ENCODE assay signal across 8 cellular contexts in the genomic region with DNA sequence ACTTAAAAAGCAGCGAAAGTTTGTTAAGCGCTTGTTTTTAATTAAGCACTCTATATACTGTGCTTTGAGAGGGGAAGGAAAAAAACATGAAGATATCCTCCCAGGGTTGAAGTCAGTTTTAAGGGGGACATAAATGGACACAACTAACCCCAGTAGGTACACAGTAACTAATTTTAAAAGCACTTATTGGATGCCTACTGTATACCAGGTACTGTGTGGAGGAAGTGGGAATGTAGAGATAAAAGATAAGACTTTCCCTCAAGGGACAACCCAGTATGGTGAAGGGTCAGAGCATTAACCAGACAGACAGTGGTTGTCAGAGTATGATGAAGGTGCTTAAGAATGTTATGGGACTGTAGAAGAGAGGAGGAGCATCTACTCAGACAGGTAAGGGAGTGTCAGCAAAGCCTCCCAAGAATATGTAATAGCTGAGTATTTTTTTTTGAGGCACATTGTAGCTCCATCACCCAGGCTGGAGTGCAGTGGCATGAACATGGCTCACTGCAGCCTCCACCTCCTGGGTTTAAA. TPM values are rescaled to one million over a fixed set of nuclear protein-coding genes. Genes with fewer than 3 reads are reported as not detected.
DNase-seq lines count a peak whose midpoint lies in the region; ATAC-seq, FAIRE-seq and TF ChIP-seq lines count a peak whose summit lies in the region.

No MANE protein-coding gene starts in this region.

- H3K27ac Mint-ChIP-seq in Calu3 (ENCODE audit: unreplicated experiment) (peak overlapping the region; percentile 69), osteocyte (ENCODE audit: unreplicated experiment) (peak overlapping the region; percentile 98)

- H3K4me3 Mint-ChIP-seq in Calu3 (ENCODE audit: low read depth, unreplicated experiment): peak overlapping the region; percentile 78
- peak overlapping the region; percentile 98 for H3K4me3 Mint-ChIP-seq in osteocyte (ENCODE audit: unreplicated experiment)

- TF ChIP-seq POLR2A in Peyer's patch (IDR thresholded peaks at IDR 0.05): no peak

- H3K27me3 ChIP-seq in Peyer's patch (no peaks in the 10 kb centered on the region), esophagus (ENCODE audit: control insufficient read depth in 1 of 2, insufficient read depth in 2 of 2, low read length in 2 of 2) (no peaks in the 10 kb centered on the region)

- no peak for TF ChIP-seq CTCF in Calu3 (IDR thresholded peaks at IDR 0.05; ENCODE audit: unreplicated experiment)
- TF ChIP-seq CTCF in Peyer's patch (IDR thresholded peaks at IDR 0.05): no peak
- TF ChIP-seq CTCF in osteocyte (IDR thresholded peaks at IDR 0.05): no peak
- TF ChIP-seq CTCF in D721Med (IDR thresholded peaks at IDR 0.05; ENCODE audit: insufficient read depth, missing control alignments): no peak

- H3K9me3 ChIP-seq in Peyer's patch (no peaks in the 10 kb centered on the region), esophagus (ENCODE audit: control insufficient read depth in 2 of 2, insufficient read depth in 1 of 2, low read depth in 1 of 2, low read length in 1 of 2) (no peaks in the 10 kb centered on the region)

- H3K4me1 ChIP-seq in Peyer's patch: peaks cover 0 to 37% (median 4%) of the 10 kb centered on the region in 4 donors
- H3K4me1 ChIP-seq in esophagus (ENCODE audit: control insufficient read depth in 2 of 2, insufficient read depth in 2 of 2, low read length in 1 of 2): peaks cover 2 to 3% of the 10 kb centered on the region in 2 donors

- H3K27me3 Mint-ChIP-seq in Calu3 (ENCODE audit: unreplicated experiment) (peaks cover 9% of the 10 kb centered on the region), osteocyte (ENCODE audit: unreplicated experiment) (no peaks in the 10 kb centered on the region)

- intact Hi-C loops in Calu3 (cut with micrococcal nuclease; ENCODE audit: unreplicated experiment): no loop called here

- CTCF ChIA-PET in Calu3 (lab: Charles Lee): no interaction called here

- H3K4me3 ChIP-seq in Peyer's patch: peak overlapping the region; percentile 58 to 86 (median 76)
- peak overlapping the region; percentile 61 to 88 for H3K4me3 ChIP-seq in esophagus (ENCODE audit: low read depth in 1 of 2, low read length in 2 of 2)

- no peak for ATAC-seq in HG03196 (IDR thresholded peaks at IDR 0.05; ENCODE audit: unreplicated experiment)

- 5 to 6% methylated on average over 2 of the region's 2 CpGs for WGBS in esophagus, 2 donors

- BruUV-seq in Calu3 (replicated peaks; lab: Mats Ljungman, UMichigan): no TSS peak

- H3K27ac ChIP-seq in Peyer's patch (peak overlapping the region in 3 of 4 donors; percentile 84 to 87 (median 85)), esophagus (ENCODE audit: low read depth in 2 of 2, low read length in 1 of 2) (peak overlapping the region in 1 of 2 donors; percentile 91)

- peaks cover 33% of the 10 kb centered on the region for H3K36me3 Mint-ChIP-seq in Calu3 (ENCODE audit: insufficient read depth, unreplicated experiment)
- peaks cover 8% of the 10 kb centered on the region for H3K36me3 Mint-ChIP-seq in osteocyte (ENCODE audit: unreplicated experiment)

- peaks cover 0 to 6% (median 0%) of the 10 kb centered on the region in 3 donors for H3K36me3 ChIP-seq in Peyer's patch
- no peaks in the 10 kb centered on the region for H3K36me3 ChIP-seq in esophagus (ENCODE audit: control insufficient read depth in 2 of 2, insufficient read depth in 2 of 2, low read length in 1 of 2)

- H3K4me1 Mint-ChIP-seq in Calu3 (ENCODE audit: low read depth, unreplicated experiment) (peaks cover 47% of the 10 kb centered on the region), osteocyte (ENCODE audit: unreplicated experiment) (peaks cover 47% of the 10 kb centered on the region)

- FAIRE-seq in D721Med (lab: Jason Lieb, UNC): no peak

- H3K9me3 Mint-ChIP-seq in Calu3 (ENCODE audit: low read depth, unreplicated experiment) (no peaks in the 10 kb centered on the region), osteocyte (ENCODE audit: unreplicated experiment) (no peaks in the 10 kb centered on the region)

- DNase-seq in Calu3: no peak
- no peak for DNase-seq in Peyer's patch
- no peak for DNase-seq in osteocyte (ENCODE audit: extremely low spot score, unreplicated experiment)
- DNase-seq in D721Med (ENCODE audit: insufficient read length, low spot score): no peak
- DNase-seq in activated CD4-positive, alpha-beta T cell treated with anti-CD3 and anti-CD28 coated beads, Interleukin-2, amount 50 U/mL, for 4 hours: no peak
- DNase-seq in NCI-H128 (lab: John Stamatoyannopoulos, UW; ENCODE audit: unreplicated experiment): no peak

RNA-seq across cellular contexts. Expression of a gene that starts 0.9 kb away (rescaled TPM):
- total RNA-seq in Calu3 (2022) (88.3 and 92.4 TPM in 2 replicates), Peyer's patch (100 to 1,000 TPM in 1 of 4 donors, 10 to 100 TPM in 3; 38.6 to 328 (median 45.2) TPM), osteocyte (63.8 and 70.5 TPM in 2 replicates)
- 10 to 100 TPM; 17.7 to 23.8 TPM for polyA plus RNA-seq in esophagus

RNA-seq across cellular contexts. Expression of a gene that starts 15.0 kb away (rescaled TPM):
- 21.0 and 21.5 TPM in 2 replicates for total RNA-seq in Calu3 (2022)
- 1 to 10 TPM; 1.7 to 9.0 (median 4.8) TPM for total RNA-seq in Peyer's patch
- polyA plus RNA-seq in esophagus: 1 to 10 TPM; 3.7 to 4.8 TPM
- 12.1 and 17.1 TPM in 2 replicates for total RNA-seq in osteocyte

RNA-seq across cellular contexts. Expression of a gene that starts 15.9 kb away (rescaled TPM):
- total RNA-seq in Calu3 (2022): 68.4 and 81.3 TPM in 2 replicates
- 10 to 100 TPM; 26.6 to 40.4 (median 33.8) TPM for total RNA-seq in Peyer's patch
- polyA plus RNA-seq in esophagus: 10 to 100 TPM; 27.9 to 29.0 TPM
- 81.0 and 84.4 TPM in 2 replicates for total RNA-seq in osteocyte

RNA-seq across cellular contexts. Expression of a gene that starts 44.9 kb away (rescaled TPM):
- total RNA-seq in Calu3 (2022) (119 and 134 TPM in 2 replicates), Peyer's patch (10 to 100 TPM; 47.6 to 74.0 (median 61.3) TPM), osteocyte (82.1 and 87.6 TPM in 2 replicates)
- polyA plus RNA-seq in esophagus: 10 to 100 TPM; 13.5 to 23.5 TPM

RNA-seq across cellular contexts. Expression of a gene that starts 45.5 kb away (rescaled TPM):
- total RNA-seq in Calu3 (2022): 103 and 107 TPM in 2 replicates
- total RNA-seq in Peyer's patch: 10 to 100 TPM; 35.3 to 59.8 (median 42.5) TPM
- 10 to 100 TPM; 20.1 to 50.7 TPM for polyA plus RNA-seq in esophagus
- 36.6 and 39.2 TPM in 2 replicates for total RNA-seq in osteocyte
